In the genomic region with DNA sequence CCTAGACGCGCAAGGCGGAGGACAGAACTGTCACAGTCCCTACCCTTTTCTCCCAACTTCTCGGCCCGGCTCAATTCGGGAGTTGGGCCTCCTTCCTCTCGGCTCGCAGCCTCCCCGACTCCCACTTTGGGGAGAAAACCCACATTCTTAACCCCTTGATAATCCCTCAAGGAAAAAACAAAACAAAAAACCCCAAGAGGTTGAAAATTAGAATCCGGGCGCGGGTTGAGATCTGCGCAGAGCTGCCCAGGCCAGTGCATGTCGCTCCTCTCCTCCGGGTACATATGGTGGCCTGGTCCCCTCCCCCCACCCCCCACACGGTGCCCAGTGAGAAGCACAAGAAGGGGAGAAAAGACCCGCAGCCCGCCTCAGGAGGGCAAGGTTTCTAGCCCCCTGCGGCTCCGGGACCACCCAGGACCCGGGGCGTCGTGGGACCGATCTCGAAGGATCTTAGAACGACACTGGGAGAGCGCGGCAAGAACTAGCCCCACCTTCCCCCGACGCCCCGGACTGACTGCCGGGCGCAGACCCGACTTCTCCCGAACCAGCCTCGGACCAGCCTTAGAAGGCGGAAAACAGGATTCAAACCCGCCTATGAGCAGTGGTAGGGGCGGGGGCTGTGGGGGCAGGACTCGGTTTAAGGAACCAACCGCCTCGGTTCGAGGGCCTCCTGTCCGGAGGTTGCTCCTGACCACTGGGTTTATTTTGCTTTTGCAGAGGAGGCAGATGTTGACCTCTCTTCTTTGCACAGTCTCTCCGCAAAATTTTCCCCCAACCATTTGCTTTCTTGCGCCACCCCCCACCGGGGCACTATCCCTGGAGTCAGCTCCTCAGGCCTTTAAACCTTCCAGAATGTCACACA, we compare ENCODE assay signal across 8 cellular contexts. TPM values are rescaled to one million over a fixed set of nuclear protein-coding genes. Genes with fewer than 3 reads are reported as not detected.
DNase-seq lines count a peak whose midpoint lies in the region; ATAC-seq and TF ChIP-seq lines count a peak whose summit lies in the region.

No MANE protein-coding gene starts in this region.

- H3K4me3 ChIP-seq in cardiac fibroblast (replicated peaks in 1 of 2; ENCODE audit: low read depth in 2 of 2, low read length in 2 of 2) (peak overlapping the region; percentile 82 to 92), liver (ENCODE audit: low read depth in 1 of 3, low read length in 3 of 3) (peak overlapping the region in 2 of 3 donors; percentile 44 to 48), testis (peak overlapping the region; percentile 77 to 81)

- no peak overlapping the region for H3K9ac ChIP-seq in liver (ENCODE audit: low read depth in 1 of 2, low read length in 2 of 2)

- H3K4me1 ChIP-seq in liver (ENCODE audit: control insufficient read depth in 4 of 4, insufficient read depth in 4 of 4, low read length in 3 of 4) (peaks cover 16 to 45% (median 34%) of the 10 kb centered on the region in 4 donors), testis (peaks cover 21% of the 10 kb centered on the region)

- no peaks in the 10 kb centered on the region for H3K9me3 Mint-ChIP-seq in T-helper 2 cell treated with Interferon-gamma antibody and Interleukin-4, amounts not matched to agents 5 μg/mL and 100 μg/mL, for 36 hours

- H3K27me3 ChIP-seq in liver (ENCODE audit: control insufficient read depth in 4 of 4, insufficient read depth in 4 of 4, low read length in 3 of 4) (peaks cover 2 to 14% (median 4%) of the 10 kb centered on the region in 4 donors), testis (no peaks in the 10 kb centered on the region)

- H3K27ac ChIP-seq in liver (ENCODE audit: low read depth in 1 of 2, low read length in 2 of 2) (no peak overlapping the region), testis (peak overlapping the region; percentile 78)

- peak overlapping the region; percentile 68 for H3K4me3 Mint-ChIP-seq in T-helper 2 cell treated with Interferon-gamma antibody and Interleukin-4, amounts not matched to agents 5 μg/mL and 100 μg/mL, for 36 hours

- no peak for TF ChIP-seq RAD21 in liver (IDR thresholded peaks at IDR 0.05)

- peaks cover 89% of the 10 kb centered on the region for H3K27me3 Mint-ChIP-seq in T-helper 2 cell treated with Interferon-gamma antibody and Interleukin-4, amounts not matched to agents 5 μg/mL and 100 μg/mL, for 36 hours (ENCODE audit: low read depth)

- TF ChIP-seq POLR2A in testis (IDR thresholded peaks at IDR 0.05) = peak; percentile 21

- no peak for ATAC-seq in HG03342 (IDR thresholded peaks at IDR 0.05; ENCODE audit: unreplicated experiment)

- no peak for DNase-seq in T-helper 2 cell treated with Interferon-gamma antibody and Interleukin-4, amounts not matched to agents 5 μg/mL and 100 μg/mL, for 36 hours (ENCODE audit: low spot score)
- DNase-seq in T-helper 2 cell (no peak), cardiac fibroblast (ENCODE audit: low read depth in 2 of 2) (peak; percentile 75 to 95), testis (peak; percentile 77), NCI-H748 (lab: John Stamatoyannopoulos, UW; ENCODE audit: unreplicated experiment) (no peak), pons (ENCODE audit: low spot score) (no peak)

- H3K36me3 ChIP-seq in liver (ENCODE audit: control insufficient read depth in 4 of 4, insufficient read depth in 3 of 4, low read depth in 1 of 4, low read length in 3 of 4) (no peaks in the 10 kb centered on the region), testis (ENCODE audit: low read depth, missing control alignments) (no peaks in the 10 kb centered on the region)

- intact Hi-C loops in testis (cut with DNase I; ENCODE audit: low total_unique reads) = loop anchor here (5.0 to 10.0 kb wide), 2 partner anchors 322 to 1224 kb away; no protein-coding TSS in a partner anchor

- WGBS in liver = 7% methylated on average over 47 of the region's 47 CpGs
- WGBS in testis, 2 donors = 3 to 5% methylated on average over 20 to 47 of the region's 47 CpGs

- peaks cover 11% of the 10 kb centered on the region for H3K4me1 Mint-ChIP-seq in T-helper 2 cell treated with Interferon-gamma antibody and Interleukin-4, amounts not matched to agents 5 μg/mL and 100 μg/mL, for 36 hours (ENCODE audit: low read depth)

- no peak overlapping the region for H3K27ac Mint-ChIP-seq in T-helper 2 cell treated with Interferon-gamma antibody and Interleukin-4, amounts not matched to agents 5 μg/mL and 100 μg/mL, for 36 hours

- peaks cover 2% of the 10 kb centered on the region for H3K36me3 Mint-ChIP-seq in T-helper 2 cell treated with Interferon-gamma antibody and Interleukin-4, amounts not matched to agents 5 μg/mL and 100 μg/mL, for 36 hours (ENCODE audit: low read depth)

- TF ChIP-seq CTCF in cardiac fibroblast (IDR thresholded peaks at IDR 0.05; ENCODE audit: low read depth, low read length) (no peak), liver (IDR thresholded peaks at IDR 0.05; ENCODE audit: low read depth, low read length, missing input control) (no peak), testis (IDR thresholded peaks at IDR 0.05) (no peak)

- H3K9me3 ChIP-seq in liver (ENCODE audit: control insufficient read depth in 4 of 4, low read length in 3 of 4) (no peaks in the 10 kb centered on the region), testis (no peaks in the 10 kb centered on the region)

TF ChIP-seq in liver, 16 proteins besides CTCF, POLR2A, EP300 and RAD21:
- TF ChIP-seq YY1 (IDR thresholded peaks at IDR 0.05) (no peak), EGR1 (IDR thresholded peaks at IDR 0.05; ENCODE audit: low read depth in 2 of 2) (no peak), NR2F2 (IDR thresholded peaks at IDR 0.05) (no peak), FOXA1 (IDR thresholded peaks at IDR 0.05) (no peak), HNF4G (IDR thresholded peaks at IDR 0.05) (no peak), FOXA2 (IDR thresholded peaks at IDR 0.05) (no peak), GABPA (IDR thresholded peaks at IDR 0.05 in 1 of 2, conservative IDR thresholded peaks at IDR 0.05 in 1 of 2) (no peak), HNF4A (conservative IDR thresholded peaks at IDR 0.05) (no peak), RXRA (IDR thresholded peaks at IDR 0.05) (no peak), TAF1 (conservative IDR thresholded peaks at IDR 0.05) (no peak)
- TF ChIP-seq, protein P1, sequence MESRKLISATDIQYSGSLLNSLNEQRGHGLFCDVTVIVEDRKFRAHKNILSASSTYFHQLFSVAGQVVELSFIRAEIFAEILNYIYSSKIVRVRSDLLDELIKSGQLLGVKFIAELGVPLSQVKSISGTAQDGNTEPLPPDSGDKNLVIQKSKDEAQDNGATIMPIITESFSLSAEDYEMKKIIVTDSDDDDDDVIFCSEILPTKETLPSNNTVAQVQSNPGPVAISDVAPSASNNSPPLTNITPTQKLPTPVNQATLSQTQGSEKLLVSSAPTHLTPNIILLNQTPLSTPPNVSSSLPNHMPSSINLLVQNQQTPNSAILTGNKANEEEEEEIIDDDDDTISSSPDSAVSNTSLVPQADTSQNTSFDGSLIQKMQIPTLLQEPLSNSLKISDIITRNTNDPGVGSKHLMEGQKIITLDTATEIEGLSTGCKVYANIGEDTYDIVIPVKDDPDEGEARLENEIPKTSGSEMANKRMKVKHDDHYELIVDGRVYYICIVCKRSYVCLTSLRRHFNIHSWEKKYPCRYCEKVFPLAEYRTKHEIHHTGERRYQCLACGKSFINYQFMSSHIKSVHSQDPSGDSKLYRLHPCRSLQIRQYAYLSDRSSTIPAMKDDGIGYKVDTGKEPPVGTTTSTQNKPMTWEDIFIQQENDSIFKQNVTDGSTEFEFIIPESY (IDR thresholded peaks at IDR 0.05) = no peak
- TF ChIP-seq, protein P2, sequence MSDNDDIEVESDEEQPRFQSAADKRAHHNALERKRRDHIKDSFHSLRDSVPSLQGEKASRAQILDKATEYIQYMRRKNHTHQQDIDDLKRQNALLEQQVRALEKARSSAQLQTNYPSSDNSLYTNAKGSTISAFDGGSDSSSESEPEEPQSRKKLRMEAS (IDR thresholded peaks at IDR 0.05) = no peak
- TF ChIP-seq, protein P3, sequence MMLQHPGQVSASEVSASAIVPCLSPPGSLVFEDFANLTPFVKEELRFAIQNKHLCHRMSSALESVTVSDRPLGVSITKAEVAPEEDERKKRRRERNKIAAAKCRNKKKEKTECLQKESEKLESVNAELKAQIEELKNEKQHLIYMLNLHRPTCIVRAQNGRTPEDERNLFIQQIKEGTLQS (IDR thresholded peaks at IDR 0.05) = no peak
- TF ChIP-seq, protein P4, sequence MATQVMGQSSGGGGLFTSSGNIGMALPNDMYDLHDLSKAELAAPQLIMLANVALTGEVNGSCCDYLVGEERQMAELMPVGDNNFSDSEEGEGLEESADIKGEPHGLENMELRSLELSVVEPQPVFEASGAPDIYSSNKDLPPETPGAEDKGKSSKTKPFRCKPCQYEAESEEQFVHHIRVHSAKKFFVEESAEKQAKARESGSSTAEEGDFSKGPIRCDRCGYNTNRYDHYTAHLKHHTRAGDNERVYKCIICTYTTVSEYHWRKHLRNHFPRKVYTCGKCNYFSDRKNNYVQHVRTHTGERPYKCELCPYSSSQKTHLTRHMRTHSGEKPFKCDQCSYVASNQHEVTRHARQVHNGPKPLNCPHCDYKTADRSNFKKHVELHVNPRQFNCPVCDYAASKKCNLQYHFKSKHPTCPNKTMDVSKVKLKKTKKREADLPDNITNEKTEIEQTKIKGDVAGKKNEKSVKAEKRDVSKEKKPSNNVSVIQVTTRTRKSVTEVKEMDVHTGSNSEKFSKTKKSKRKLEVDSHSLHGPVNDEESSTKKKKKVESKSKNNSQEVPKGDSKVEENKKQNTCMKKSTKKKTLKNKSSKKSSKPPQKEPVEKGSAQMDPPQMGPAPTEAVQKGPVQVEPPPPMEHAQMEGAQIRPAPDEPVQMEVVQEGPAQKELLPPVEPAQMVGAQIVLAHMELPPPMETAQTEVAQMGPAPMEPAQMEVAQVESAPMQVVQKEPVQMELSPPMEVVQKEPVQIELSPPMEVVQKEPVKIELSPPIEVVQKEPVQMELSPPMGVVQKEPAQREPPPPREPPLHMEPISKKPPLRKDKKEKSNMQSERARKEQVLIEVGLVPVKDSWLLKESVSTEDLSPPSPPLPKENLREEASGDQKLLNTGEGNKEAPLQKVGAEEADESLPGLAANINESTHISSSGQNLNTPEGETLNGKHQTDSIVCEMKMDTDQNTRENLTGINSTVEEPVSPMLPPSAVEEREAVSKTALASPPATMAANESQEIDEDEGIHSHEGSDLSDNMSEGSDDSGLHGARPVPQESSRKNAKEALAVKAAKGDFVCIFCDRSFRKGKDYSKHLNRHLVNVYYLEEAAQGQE (IDR thresholded peaks at IDR 0.05) = no peak

RNA-seq across cellular contexts. Expression of a gene that starts 2.5 kb away (rescaled TPM):
- total RNA-seq in liver (10 to 100 TPM in 1 of 2 donors, 1 to 10 TPM in 1; 6.5 to 37.0 TPM), testis (10 to 100 TPM; 46.5 to 86.1 TPM)
- polyA plus RNA-seq in liver (1 to 10 TPM; 6.5 to 8.7 TPM), testis (ENCODE audit: insufficient read depth, low read depth, low replicate concordance) (26.2 TPM)

Comparison
In these comparisons a context has a peak if more than half of its experiments do, and no peak if none do; other contexts are left out.
1. DNase-seq: peak in cardiac fibroblast (2 of 2) and testis (single experiment); none in T-helper 2 cell treated with Interferon-gamma antibody and Interleukin-4, amounts not matched to agents 5 μg/mL and 100 μg/mL, for 36 hours (single experiment), T-helper 2 cell (0 of 5), NCI-H748 (single experiment) and pons (single experiment).
2. H3K27ac ChIP-seq: peak in testis (2 of 2); none in liver (0 of 2).
3. Peak in every context shown above with its lines, with median percentiles within 50 percentile points of each other: H3K4me3 ChIP-seq.